In genomic region chr3:17420668-17421067, GRCh38 we compare ENCODE assay signal across 1 cellular context.
TF ChIP-seq lines count a peak whose summit lies in the region.

No MANE protein-coding gene starts in this region.

TF ChIP-seq in HepG2, 621 proteins besides CTCF, POLR2A, EP300 and RAD21 (continued from another document and continues in another):
- TF ChIP-seq SAFB2 (CRISPR knock-in tag; IDR thresholded peaks at IDR 0.05; ENCODE audit: borderline replicate concordance, low read depth) (no peak), SMC3 (IDR thresholded peaks at IDR 0.05; ENCODE audit: low read length) (no peak), ZNF614 (CRISPR knock-in tag; IDR thresholded peaks at IDR 0.05; ENCODE audit: borderline replicate concordance) (peak; percentile 52; the same call in 1 of the 2 replicates), PLRG1 (conservative IDR thresholded peaks at IDR 0.05) (no peak), ZNF460 (CRISPR knock-in tag; IDR thresholded peaks at IDR 0.05; ENCODE audit: borderline replicate concordance) (no peak), PHF8 (CRISPR knock-in tag; IDR thresholded peaks at IDR 0.05) (no peak), TEF (CRISPR knock-in tag; IDR thresholded peaks at IDR 0.05) (no peak), SP5 (CRISPR knock-in tag; IDR thresholded peaks at IDR 0.05; ENCODE audit: borderline replicate concordance, low read depth) (peak; percentile 23; the same call in 1 of the 2 replicates), ETV5 (CRISPR knock-in tag; IDR thresholded peaks at IDR 0.05; ENCODE audit: borderline replicate concordance) (no peak; the same call in 1 of the 2 replicates), IKZF1 (IDR thresholded peaks at IDR 0.05) (no peak), FOXA3 (CRISPR knock-in tag; IDR thresholded peaks at IDR 0.05) (peak; percentile 96), ADNP (CRISPR knock-in tag; IDR thresholded peaks at IDR 0.05) (no peak), NFIC (IDR thresholded peaks at IDR 0.05; ENCODE audit: low read length) (peak; percentile 87; the same call in 1 of the 2 replicates), GABPA (IDR thresholded peaks at IDR 0.05; ENCODE audit: low read depth, low read length) (no peak), GABPA (CRISPR knock-in tag; IDR thresholded peaks at IDR 0.05; ENCODE audit: low read depth) (peak; percentile 26; the same call in 1 of the 2 replicates), ERF (CRISPR knock-in tag; IDR thresholded peaks at IDR 0.05) (peak; percentile 54; the same call in 1 of the 2 replicates), CSRNP1 (CRISPR knock-in tag; IDR thresholded peaks at IDR 0.05) (no peak), ZNF441 (CRISPR knock-in tag; IDR thresholded peaks at IDR 0.05; ENCODE audit: borderline replicate concordance) (no peak), ZNF207 (IDR thresholded peaks at IDR 0.05; ENCODE audit: borderline replicate concordance) (no peak), RAD51 (IDR thresholded peaks at IDR 0.05; ENCODE audit: borderline replicate concordance) (no peak), ZNF552 (CRISPR knock-in tag; IDR thresholded peaks at IDR 0.05; ENCODE audit: borderline replicate concordance) (no peak), KDM4B (CRISPR knock-in tag; IDR thresholded peaks at IDR 0.05) (no peak), GFI1 (CRISPR knock-in tag; IDR thresholded peaks at IDR 0.05; ENCODE audit: borderline replicate concordance) (peak; percentile 44; the same call in 1 of the 2 replicates), ZNF609 (CRISPR knock-in tag; IDR thresholded peaks at IDR 0.05; ENCODE audit: borderline replicate concordance) (peak; percentile 81; the same call in 1 of the 2 replicates), ZNF703 (CRISPR knock-in tag; IDR thresholded peaks at IDR 0.05; ENCODE audit: borderline replicate concordance) (no peak), SOX5 (CRISPR knock-in tag; IDR thresholded peaks at IDR 0.05; ENCODE audit: borderline replicate concordance) (peak; percentile 59; the same call in 1 of the 2 replicates), SP4 (CRISPR knock-in tag; IDR thresholded peaks at IDR 0.05) (no peak), MTA3 (CRISPR knock-in tag; IDR thresholded peaks at IDR 0.05) (no peak), ZNF574 (CRISPR knock-in tag; IDR thresholded peaks at IDR 0.05) (no peak), GLI4 (CRISPR knock-in tag; IDR thresholded peaks at IDR 0.05; ENCODE audit: borderline replicate concordance) (no peak), ELF3 (CRISPR knock-in tag; IDR thresholded peaks at IDR 0.05) (peak; percentile 91), ZNF800 (CRISPR knock-in tag; IDR thresholded peaks at IDR 0.05) (no peak), MEF2D (CRISPR knock-in tag; IDR thresholded peaks at IDR 0.05) (peak; percentile 28; the same call in 1 of the 2 replicates), REPIN1 (CRISPR knock-in tag; IDR thresholded peaks at IDR 0.05; ENCODE audit: borderline replicate concordance, low read depth) (no peak), BRCA1 (CRISPR knock-in tag; IDR thresholded peaks at IDR 0.05) (no peak), ARID3A (IDR thresholded peaks at IDR 0.05; ENCODE audit: low read depth, low read length) (0 out of 2 replicates have a peak, but pooled peaks have one; percentile 52), MAX (IDR thresholded peaks at IDR 0.05) (peak; percentile 14; the same call in 1 of the 2 replicates), ATF4 (CRISPR knock-in tag; IDR thresholded peaks at IDR 0.05) (peak in 1 of 2 experiments; percentile 53; a peak in 1 of 4 replicates), RARA (CRISPR knock-in tag; IDR thresholded peaks at IDR 0.05) (peak; percentile 60), YEATS4 (CRISPR knock-in tag; IDR thresholded peaks at IDR 0.05; ENCODE audit: borderline replicate concordance) (no peak), RXRA (CRISPR knock-in tag; IDR thresholded peaks at IDR 0.05) (no peak), SOX13 (IDR thresholded peaks at IDR 0.05) (no peak), SOX13 (CRISPR knock-in tag; conservative IDR thresholded peaks at IDR 0.05 in 1 of 2, IDR thresholded peaks at IDR 0.05 in 1 of 2) (peak in 1 of 2 experiments; percentile 66; a peak in 2 of 4 replicates), JUNB (CRISPR knock-in tag; IDR thresholded peaks at IDR 0.05; ENCODE audit: borderline replicate concordance) (no peak), TSC22D2 (CRISPR knock-in tag; IDR thresholded peaks at IDR 0.05; ENCODE audit: borderline replicate concordance) (no peak), NCOA2 (CRISPR knock-in tag; IDR thresholded peaks at IDR 0.05) (peak; percentile 58; the same call in 1 of the 2 replicates), MAFK (conservative IDR thresholded peaks at IDR 0.05 in 1 of 2, IDR thresholded peaks at IDR 0.05 in 1 of 2; ENCODE audit: low read length in 2 of 2) (peak; percentile 68 to 76), MIXL1 (CRISPR knock-in tag; IDR thresholded peaks at IDR 0.05) (peak; percentile 50; the same call in 1 of the 2 replicates), KAT8 (CRISPR knock-in tag; IDR thresholded peaks at IDR 0.05) (peak; percentile 64), YY1 (IDR thresholded peaks at IDR 0.05; ENCODE audit: insufficient read depth, insufficient replicate concordance, low read depth, low read length) (no peak), MTF1 (CRISPR knock-in tag; IDR thresholded peaks at IDR 0.05) (no peak), ZNF414 (CRISPR knock-in tag; IDR thresholded peaks at IDR 0.05) (no peak), PPARG (CRISPR knock-in tag; conservative IDR thresholded peaks at IDR 0.05) (peak; percentile 77), SUZ12 (IDR thresholded peaks at IDR 0.05; ENCODE audit: low read depth, low read length) (no peak), ZBTB20 (CRISPR knock-in tag; IDR thresholded peaks at IDR 0.05; ENCODE audit: borderline replicate concordance, low read depth) (peak; percentile 86; the same call in 1 of the 2 replicates), MAFF (IDR thresholded peaks at IDR 0.05; ENCODE audit: low read depth, low read length) (peak; percentile 72), SOX6 (IDR thresholded peaks at IDR 0.05) (no peak), SOX6 (CRISPR knock-in tag; IDR thresholded peaks at IDR 0.05) (peak; percentile 62; the same call in 1 of the 2 replicates), ZNF510 (CRISPR knock-in tag; IDR thresholded peaks at IDR 0.05; ENCODE audit: low read depth) (no peak)
